In the genomic region with DNA sequence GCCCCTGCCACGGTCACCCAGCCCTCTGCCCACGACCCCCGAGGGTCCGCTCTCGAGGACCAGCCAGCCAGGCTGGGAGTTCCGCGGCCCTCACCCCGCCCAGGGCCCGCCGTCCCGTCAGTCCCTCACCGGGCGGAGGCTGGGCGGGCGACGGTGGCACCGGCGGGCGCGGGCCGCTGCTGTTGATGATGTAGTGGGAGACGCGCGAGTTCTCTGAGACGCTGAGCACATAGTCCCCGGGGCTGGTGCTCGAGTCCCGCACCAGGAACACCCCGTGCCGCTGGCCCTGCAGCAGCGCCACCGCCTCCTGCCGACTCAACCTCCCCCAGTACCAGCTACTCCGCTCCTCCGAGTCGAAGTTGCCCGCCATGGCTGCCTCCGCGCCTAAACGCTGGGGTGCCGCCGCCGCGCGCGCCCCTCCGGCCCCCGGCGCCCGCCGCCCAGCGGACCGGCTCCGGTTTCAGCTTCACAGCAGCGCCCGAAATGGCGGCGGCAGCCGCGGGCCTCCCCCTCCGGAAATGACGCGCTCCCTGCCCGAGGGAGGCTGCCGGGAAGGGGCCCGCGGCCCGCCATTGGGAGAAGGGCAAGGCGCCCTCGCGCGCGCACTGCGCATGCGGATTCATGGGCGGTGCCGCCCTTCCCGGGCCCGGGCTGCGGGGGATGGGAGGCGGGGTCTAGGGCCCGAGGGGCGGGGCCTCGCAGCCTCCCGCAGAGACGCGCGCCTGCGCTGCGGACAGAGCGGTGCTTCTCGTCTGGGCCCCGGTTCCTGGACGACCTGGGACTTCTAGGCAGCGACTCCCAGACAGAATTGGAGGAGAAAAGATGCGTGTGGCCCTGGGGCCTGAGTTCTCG, we compare ENCODE assay signal across 1 cellular context.
TF ChIP-seq lines count a peak whose summit lies in the region.

A gene (minus strand): TSS at position 485 of the 852 bp plus-strand sequence. CDS start 115 bp downstream, at position 370.

TF ChIP-seq in IMR-90, 13 proteins besides CTCF, POLR2A, EP300 and RAD21 (continued from another document):
- TF ChIP-seq, protein P1, sequence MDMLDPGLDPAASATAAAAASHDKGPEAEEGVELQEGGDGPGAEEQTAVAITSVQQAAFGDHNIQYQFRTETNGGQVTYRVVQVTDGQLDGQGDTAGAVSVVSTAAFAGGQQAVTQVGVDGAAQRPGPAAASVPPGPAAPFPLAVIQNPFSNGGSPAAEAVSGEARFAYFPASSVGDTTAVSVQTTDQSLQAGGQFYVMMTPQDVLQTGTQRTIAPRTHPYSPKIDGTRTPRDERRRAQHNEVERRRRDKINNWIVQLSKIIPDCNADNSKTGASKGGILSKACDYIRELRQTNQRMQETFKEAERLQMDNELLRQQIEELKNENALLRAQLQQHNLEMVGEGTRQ (IDR thresholded peaks at IDR 0.05; ENCODE audit: low read depth, low read length), result no peak
- TF ChIP-seq NFE2L2 (IDR thresholded peaks at IDR 0.05; ENCODE audit: low read depth, low read length) (no peak), SMC3 (IDR thresholded peaks at IDR 0.05; ENCODE audit: low read depth, low read length) (peak; percentile 4; the same call in 1 of the 2 replicates), MXI1 (IDR thresholded peaks at IDR 0.05; ENCODE audit: borderline replicate concordance, low read depth, low read length) (0 out of 2 replicates have a peak, but pooled peaks have one; percentile 32)
- TF ChIP-seq, protein P2, sequence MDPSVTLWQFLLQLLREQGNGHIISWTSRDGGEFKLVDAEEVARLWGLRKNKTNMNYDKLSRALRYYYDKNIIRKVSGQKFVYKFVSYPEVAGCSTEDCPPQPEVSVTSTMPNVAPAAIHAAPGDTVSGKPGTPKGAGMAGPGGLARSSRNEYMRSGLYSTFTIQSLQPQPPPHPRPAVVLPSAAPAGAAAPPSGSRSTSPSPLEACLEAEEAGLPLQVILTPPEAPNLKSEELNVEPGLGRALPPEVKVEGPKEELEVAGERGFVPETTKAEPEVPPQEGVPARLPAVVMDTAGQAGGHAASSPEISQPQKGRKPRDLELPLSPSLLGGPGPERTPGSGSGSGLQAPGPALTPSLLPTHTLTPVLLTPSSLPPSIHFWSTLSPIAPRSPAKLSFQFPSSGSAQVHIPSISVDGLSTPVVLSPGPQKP (IDR thresholded peaks at IDR 0.05; ENCODE audit: borderline replicate concordance, low read depth, low read length), result no peak
